19 cellular contexts compared by ENCODE assay signal in the genomic region with DNA sequence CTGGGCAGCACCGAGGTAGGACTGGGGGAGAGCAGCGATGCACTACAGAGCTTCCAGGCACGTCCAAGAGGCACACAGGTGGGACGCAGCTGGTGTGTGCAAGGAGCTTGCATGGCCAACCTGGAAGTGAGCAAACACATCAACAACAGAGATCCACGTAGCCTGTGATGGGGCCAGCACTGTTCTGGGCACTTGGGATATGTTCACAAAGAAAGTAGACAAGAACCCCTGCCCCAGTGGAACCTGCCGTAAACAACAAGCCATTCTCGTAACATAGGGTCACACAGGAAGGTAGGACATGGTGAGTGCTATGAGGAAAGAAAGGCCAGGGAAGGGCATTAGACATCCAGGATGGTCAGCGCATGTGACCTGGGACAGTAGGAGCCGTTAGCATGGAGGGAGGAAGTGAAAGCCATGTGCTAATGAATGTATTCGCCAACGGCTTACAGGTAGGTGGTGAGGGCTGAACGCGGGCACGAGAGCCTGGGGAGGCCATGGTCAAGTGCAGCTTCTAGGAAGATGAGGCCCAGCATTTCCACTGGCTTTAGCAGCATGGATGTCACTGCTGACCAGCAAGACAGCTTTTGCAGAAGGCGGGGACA.
"Had no signal": no experiment of that assay in that cellular context is flagged by ENCODE, and none has a peak within 500 bp of the region (broad histone marks: within the 10 kb centered on the region; RNA-seq: fewer than 3 reads in every experiment).

No MANE protein-coding gene starts in this region.

- H3K4me3 Mint-ChIP-seq: activated naive CD8-positive, alpha-beta T cell treated with anti-CD3 and anti-CD28 coated beads for 36 hours had no signal

- H3K27me3 ChIP-seq: colonic mucosa, uterus had no signal

- H3K9me3 ChIP-seq: colonic mucosa, lower lobe of right lung, neutrophil, tibial artery, uterus had no signal

- H3K36me3 ChIP-seq: colonic mucosa, lower lobe of right lung, neutrophil, tibial artery, uterus, WERI-Rb-1 had no signal

- H3K27ac Mint-ChIP-seq: activated naive CD8-positive, alpha-beta T cell treated with anti-CD3 and anti-CD28 coated beads for 36 hours; natural killer cell had no signal

- H3K4me1 ChIP-seq: colonic mucosa had no signal

- DNase-seq: activated CD4-positive, alpha-beta T cell treated with anti-CD3 and anti-CD28 coated beads for 1 hour; activated CD4-positive, alpha-beta T cell treated with anti-CD3 and anti-CD28 coated beads, Interleukin-2, amount 50 U/mL, for 48 hours; activated naive CD8-positive, alpha-beta T cell treated with anti-CD3 and anti-CD28 coated beads for 36 hours; amniotic stem cell; caudate nucleus; colonic mucosa; erythroblast; foreskin melanocyte; hypothalamus; lower lobe of right lung; natural killer cell; retina; stimulated activated naive CD8-positive, alpha-beta T cell treated with anti-CD3 and anti-CD28 coated beads, Interleukin-15, Interleukin-2, amounts not matched to agents 100 U/mL and 50 U/mL, for 24 hours; substantia nigra; T-helper 2 cell; tibial artery; uterus; WERI-Rb-1 had no signal

- H3K9me3 Mint-ChIP-seq: activated naive CD8-positive, alpha-beta T cell treated with anti-CD3 and anti-CD28 coated beads for 36 hours; natural killer cell had no signal

- ATAC-seq: lower lobe of right lung; natural killer cell; stimulated activated naive CD8-positive, alpha-beta T cell treated with anti-CD3 and anti-CD28 coated beads, Interleukin-15, Interleukin-2, amounts not matched to agents 100 U/mL and 50 U/mL, for 24 hours had no signal

- H3K4me3 ChIP-seq: colonic mucosa, lower lobe of right lung, tibial artery, uterus had no signal

- H3K27ac ChIP-seq: colonic mucosa, lower lobe of right lung, neutrophil, tibial artery, uterus, WERI-Rb-1 had no signal

- H3K36me3 Mint-ChIP-seq: natural killer cell had no signal
